17 cellular contexts compared by ENCODE assay signal in the genomic region with DNA sequence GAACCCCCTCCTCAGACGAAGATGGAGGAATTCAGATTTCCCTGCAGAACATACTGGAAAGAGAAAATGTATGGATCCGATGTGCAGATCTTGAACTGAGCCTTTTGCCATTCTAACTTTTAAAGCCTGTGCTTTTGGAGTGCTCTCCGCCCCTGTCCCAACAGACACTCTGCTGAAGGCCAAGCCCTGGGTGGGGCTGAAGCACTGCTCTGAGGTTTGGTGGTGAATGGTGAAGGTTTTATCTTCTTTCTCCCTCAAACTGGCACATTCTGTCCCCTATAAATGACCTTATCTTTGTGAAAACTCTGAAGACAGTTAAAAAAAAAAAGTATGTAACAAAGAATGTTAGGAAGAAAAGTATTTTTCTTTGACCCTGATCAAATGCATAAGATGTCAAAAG.
A peak's percentile ranks its signal among the peaks of the same experiment; 100 is the strongest.
DNase-seq lines count a peak whose midpoint lies in the region; TF ChIP-seq lines count a peak whose summit lies in the region.
"Had no signal": no experiment of that assay in that cellular context is flagged by ENCODE, and none has a peak within 500 bp of the region (broad histone marks: within the 10 kb centered on the region; RNA-seq: fewer than 3 reads in every experiment).

No MANE protein-coding gene starts in this region.

- peak; percentile 41 for DNase-seq in activated CD4-positive, alpha-beta T cell treated with anti-CD3 and anti-CD28 coated beads, Interleukin-2, amount 10 ng/mL, durations not matched to agents 24 days and 14 days
- no peak for DNase-seq in activated CD4-positive, alpha-beta T cell treated with anti-CD3 and anti-CD28 coated beads, Interleukin-2, amount 50 U/mL, for 4 hours
- DNase-seq in dorsolateral prefrontal cortex (no peak), progenitor cell of endocrine pancreas (ENCODE audit: low spot score, unreplicated experiment) (no peak), NOMO-1 treated with dmso at 0.1 percent for 144 hours (lab: John Stamatoyannopoulos, UW; ENCODE audit: unreplicated experiment) (no peak), erythroblast (lab: John Stamatoyannopoulos, UW) (no peak), H7 (no peak)
- no peak for DNase-seq in activated CD4-positive, alpha-beta memory T cell treated with anti-CD3 and anti-CD28 coated beads for 36 hours
- DNase-seq: 8988T; BE2C; Calu3; CD4-positive, alpha-beta memory T cell; NCI-H1436 treated with DMSO at 0.1 percent for 48 hours; NCI-H2029 treated with DMSO at 0.1 percent for 48 hours; NCI-H2171 treated with DMSO at 0.1 percent for 48 hours; NCI-H446 treated with DMSO at 0.1 percent for 48 hours; PC-9 had no signal

- CTCF ChIA-PET in activated CD4-positive, alpha-beta memory T cell treated with anti-CD3 and anti-CD28 coated beads for 36 hours (lab: Charles Lee), result no interaction called here

- H3K36me3 Mint-ChIP-seq in activated CD4-positive, alpha-beta T cell treated with anti-CD3 and anti-CD28 coated beads, Interleukin-2, amount 10 ng/mL, durations not matched to agents 24 days and 14 days (ENCODE audit: low read depth), result no peaks in the 10 kb centered on the region
- H3K36me3 Mint-ChIP-seq in progenitor cell of endocrine pancreas (ENCODE audit: insufficient read depth), result peaks cover 8% of the 10 kb centered on the region
- H3K36me3 Mint-ChIP-seq in activated CD4-positive, alpha-beta memory T cell treated with anti-CD3 and anti-CD28 coated beads for 36 hours, result peaks cover 2% of the 10 kb centered on the region

- no peaks in the 10 kb centered on the region for H3K4me1 Mint-ChIP-seq in activated CD4-positive, alpha-beta T cell treated with anti-CD3 and anti-CD28 coated beads, Interleukin-2, amount 10 ng/mL, durations not matched to agents 24 days and 14 days
- peaks cover 53% of the 10 kb centered on the region for H3K4me1 Mint-ChIP-seq in progenitor cell of endocrine pancreas (ENCODE audit: low read depth)
- no peaks in the 10 kb centered on the region for H3K4me1 Mint-ChIP-seq in activated CD4-positive, alpha-beta memory T cell treated with anti-CD3 and anti-CD28 coated beads for 36 hours (ENCODE audit: low read depth)
- H3K4me1 Mint-ChIP-seq: CD4-positive, alpha-beta memory T cell had no signal

- no peaks in the 10 kb centered on the region for H3K27me3 Mint-ChIP-seq in activated CD4-positive, alpha-beta T cell treated with anti-CD3 and anti-CD28 coated beads, Interleukin-2, amount 10 ng/mL, durations not matched to agents 24 days and 14 days
- H3K27me3 Mint-ChIP-seq in progenitor cell of endocrine pancreas, result no peaks in the 10 kb centered on the region
- H3K27me3 Mint-ChIP-seq in activated CD4-positive, alpha-beta memory T cell treated with anti-CD3 and anti-CD28 coated beads for 36 hours, result no peaks in the 10 kb centered on the region
- H3K27me3 Mint-ChIP-seq: CD4-positive, alpha-beta memory T cell had no signal

- H3K27me3 ChIP-seq in dorsolateral prefrontal cortex (no peaks in the 10 kb centered on the region), H7 (ENCODE audit: control insufficient read depth, insufficient read depth, low read length) (no peaks in the 10 kb centered on the region)
- H3K27me3 ChIP-seq: BE2C had no signal

- POLR2A ChIA-PET in activated CD4-positive, alpha-beta memory T cell treated with anti-CD3 and anti-CD28 coated beads for 36 hours (lab: Charles Lee), result interaction anchor here (0.6 kb wide), 1 partner anchor 690 kb away, joined by 3 read pairs; no protein-coding TSS in a partner anchor

- no peak overlapping the region for H3K4me3 Mint-ChIP-seq in activated CD4-positive, alpha-beta T cell treated with anti-CD3 and anti-CD28 coated beads, Interleukin-2, amount 10 ng/mL, durations not matched to agents 24 days and 14 days
- H3K4me3 Mint-ChIP-seq in progenitor cell of endocrine pancreas (ENCODE audit: low read depth), result no peak overlapping the region
- no peak overlapping the region for H3K4me3 Mint-ChIP-seq in activated CD4-positive, alpha-beta memory T cell treated with anti-CD3 and anti-CD28 coated beads for 36 hours
- H3K4me3 Mint-ChIP-seq: CD4-positive, alpha-beta memory T cell had no signal

- no peak for TF ChIP-seq POLR2A in erythroblast (IDR thresholded peaks at IDR 0.05; ENCODE audit: low read length)

- H3K4me3 ChIP-seq in dorsolateral prefrontal cortex (no peak overlapping the region), H7 (ENCODE audit: insufficient read depth, low read depth, low read length) (no peak overlapping the region)
- H3K4me3 ChIP-seq: PC-9 had no signal

- no peak for TF ChIP-seq CTCF in dorsolateral prefrontal cortex (IDR thresholded peaks at IDR 0.05 in 54 of 56, conservative IDR thresholded peaks at IDR 0.05 in 2 of 56; ENCODE audit: low read depth in 1 of 56, partially characterized antibody in 56 of 56)
- no peak for TF ChIP-seq CTCF in progenitor cell of endocrine pancreas (IDR thresholded peaks at IDR 0.05; ENCODE audit: unreplicated experiment)

- H3K27ac Mint-ChIP-seq in activated CD4-positive, alpha-beta T cell treated with anti-CD3 and anti-CD28 coated beads, Interleukin-2, amount 10 ng/mL, durations not matched to agents 24 days and 14 days, result no peak overlapping the region
- peak overlapping the region; percentile 94 for H3K27ac Mint-ChIP-seq in progenitor cell of endocrine pancreas
- H3K27ac Mint-ChIP-seq in activated CD4-positive, alpha-beta memory T cell treated with anti-CD3 and anti-CD28 coated beads for 36 hours, result no peak overlapping the region

- intact Hi-C loops in activated CD4-positive, alpha-beta T cell treated with anti-CD3 and anti-CD28 coated beads, Interleukin-2, amount 10 ng/mL, durations not matched to agents 24 days and 14 days (cut with micrococcal nuclease), result loop anchor here (10.0 kb wide), 1 partner anchor 799 kb away; no protein-coding TSS in a partner anchor
- intact Hi-C loops in dorsolateral prefrontal cortex (cut with DNase I), result no loop called here
- intact Hi-C loops in activated CD4-positive, alpha-beta memory T cell treated with anti-CD3 and anti-CD28 coated beads for 36 hours (cut with micrococcal nuclease), result no loop called here

- H3K36me3 ChIP-seq in H7 (replicated peaks; ENCODE audit: control insufficient read depth, insufficient read depth, low read length), result no peaks in the 10 kb centered on the region
- H3K36me3 ChIP-seq: BE2C had no signal

- no peaks in the 10 kb centered on the region for H3K9me3 Mint-ChIP-seq in activated CD4-positive, alpha-beta T cell treated with anti-CD3 and anti-CD28 coated beads, Interleukin-2, amount 10 ng/mL, durations not matched to agents 24 days and 14 days
- H3K9me3 Mint-ChIP-seq in progenitor cell of endocrine pancreas (ENCODE audit: low read depth), result no peaks in the 10 kb centered on the region
- no peaks in the 10 kb centered on the region for H3K9me3 Mint-ChIP-seq in activated CD4-positive, alpha-beta memory T cell treated with anti-CD3 and anti-CD28 coated beads for 36 hours
- H3K9me3 Mint-ChIP-seq: CD4-positive, alpha-beta memory T cell had no signal

- peak overlapping the region in 49 of 59 donors; percentile 10 to 76 (median 50) for H3K27ac ChIP-seq in dorsolateral prefrontal cortex
- H3K27ac ChIP-seq: PC-9 had no signal
